Comparison of ENCODE assay signal across 1 cellular context in the genomic region with DNA sequence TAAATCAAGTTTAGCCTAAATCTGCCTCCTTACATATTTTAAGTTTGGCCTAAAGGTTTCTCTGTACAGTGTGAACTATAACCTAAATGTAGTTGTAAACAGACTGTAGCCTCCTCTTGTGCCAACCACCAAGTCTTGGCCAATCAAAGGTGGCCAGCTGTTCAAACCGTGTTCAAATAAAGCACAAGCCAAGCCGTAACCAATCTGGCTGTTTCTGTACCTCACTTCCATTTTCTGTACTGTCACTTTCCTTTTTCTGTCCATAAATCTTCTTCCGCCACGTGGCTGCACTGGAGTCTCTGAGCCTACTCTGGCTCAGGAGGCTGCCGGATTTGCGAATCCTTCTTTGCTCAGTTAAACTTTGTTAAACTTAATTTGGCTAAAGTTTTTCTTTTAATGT.
TF ChIP-seq lines count a peak whose summit lies in the region.

No MANE protein-coding gene starts in this region.

TF ChIP-seq in SK-N-SH, 30 proteins besides CTCF, POLR2A, EP300 and RAD21 (continued from another document):
- TF ChIP-seq MAX (IDR thresholded peaks at IDR 0.05; ENCODE audit: low read depth): no peak
- TF ChIP-seq EZH2phosphoT487 (IDR thresholded peaks at IDR 0.05; ENCODE audit: borderline replicate concordance, low read depth): no peak
- no peak for TF ChIP-seq TAF1 (IDR thresholded peaks at IDR 0.05; ENCODE audit: borderline replicate concordance, low read depth, low read length)
- TF ChIP-seq REST (IDR thresholded peaks at IDR 0.05; ENCODE audit: low read depth, low read length): no peak
- TF ChIP-seq FOXM1 (IDR thresholded peaks at IDR 0.05; ENCODE audit: low read depth): no peak
